Comparison of ENCODE assay signal across 18 cellular contexts in genomic region chr5:87210743-87211142, GRCh38. TPM values are rescaled to one million over a fixed set of nuclear protein-coding genes. Genes with fewer than 3 reads are reported as not detected.
DNase-seq lines count a peak whose midpoint lies in the region; ATAC-seq, FAIRE-seq and TF ChIP-seq lines count a peak whose summit lies in the region.
"Had no signal": no experiment of that assay in that cellular context is flagged by ENCODE, and none has a peak within 500 bp of the region (broad histone marks: within the 10 kb centered on the region; RNA-seq: fewer than 3 reads in every experiment).

No MANE protein-coding gene starts in this region.

- peak; percentile 16 for DNase-seq in NCI-H345 (lab: John Stamatoyannopoulos, UW)
- DNase-seq in NCI-H345 treated with DMSO at 0.1 percent for 48 hours (lab: John Stamatoyannopoulos, UW; ENCODE audit: unreplicated experiment) = no peak
- peak; percentile 75 for DNase-seq in LoVo (ENCODE audit: low spot score)
- DNase-seq in bronchial epithelial cell (ENCODE audit: low read depth) = peak; percentile 86
- no peak for DNase-seq in brain microvascular endothelial cell
- DNase-seq: 8988T; activated CD4-positive, alpha-beta memory T cell treated with anti-CD3 and anti-CD28 coated beads, Interleukin-2, amount 10 ng/mL, durations not matched to agents 7 days and 5 days; DND-41; H9; KG1; mesenchymal stem cell; NCI-H1417 treated with DMSO at 0.1 percent for 48 hours; NCI-H446 treated with DMSO at 0.1 percent for 48 hours had no signal

- H3K9me3 ChIP-seq in skeletal muscle satellite cell (replicated peaks; ENCODE audit: low read length) = no peaks in the 10 kb centered on the region

- no peak overlapping the region for H3K27ac ChIP-seq in brain microvascular endothelial cell
- H3K27ac ChIP-seq: BLaER1 treated with 17β-estradiol and CSF1 and Interleukin-3, amounts not matched to agents 10 nM and 100 nM; right atrium auricular region had no signal

- H3K36me3 ChIP-seq in bronchial epithelial cell (ENCODE audit: control insufficient read depth, insufficient read depth, low read length) = no peaks in the 10 kb centered on the region
- H3K36me3 ChIP-seq in skeletal muscle satellite cell (ENCODE audit: insufficient read depth, low read length) = no peaks in the 10 kb centered on the region
- H3K36me3 ChIP-seq in brain microvascular endothelial cell (replicated peaks) = no peaks in the 10 kb centered on the region
- H3K36me3 ChIP-seq: BLaER1 treated with 17β-estradiol and CSF1 and Interleukin-3, amounts not matched to agents 10 nM and 100 nM; right atrium auricular region had no signal

- peak overlapping the region; percentile 50 for H3K4me2 ChIP-seq in skeletal muscle satellite cell (ENCODE audit: low read length)
- H3K4me2 ChIP-seq: BLaER1 treated with 17β-estradiol and CSF1 and Interleukin-3, amounts not matched to agents 10 nM and 100 nM had no signal

- no peak overlapping the region for H3K9ac ChIP-seq in skeletal muscle satellite cell (ENCODE audit: low read depth, low read length)
- H3K9ac ChIP-seq: BLaER1 treated with 17β-estradiol and CSF1 and Interleukin-3, amounts not matched to agents 10 nM and 100 nM had no signal

- peaks cover 21% of the 10 kb centered on the region for H3K4me1 ChIP-seq in skeletal muscle satellite cell (ENCODE audit: control insufficient read depth, insufficient read depth, low read length)
- H3K4me1 ChIP-seq: BLaER1 treated with 17β-estradiol and CSF1 and Interleukin-3, amounts not matched to agents 10 nM and 100 nM; right atrium auricular region had no signal

- no peak for TF ChIP-seq CTCF in bronchial epithelial cell (IDR thresholded peaks at IDR 0.05; ENCODE audit: insufficient read depth, low read length, severe bottlenecking)
- no peak for TF ChIP-seq CTCF in brain microvascular endothelial cell (IDR thresholded peaks at IDR 0.05; ENCODE audit: low read depth, low read length, missing control alignments)

- ATAC-seq in GM19035 (IDR thresholded peaks at IDR 0.05; ENCODE audit: unreplicated experiment) (no peak), HG03520 (IDR thresholded peaks at IDR 0.05; ENCODE audit: unreplicated experiment) (no peak)

- H3K27me3 ChIP-seq in bronchial epithelial cell (ENCODE audit: control insufficient read depth, insufficient read depth, low read length) (no peaks in the 10 kb centered on the region), skeletal muscle satellite cell (ENCODE audit: control insufficient read depth, insufficient read depth, low read length) (no peaks in the 10 kb centered on the region), brain microvascular endothelial cell (replicated peaks) (no peaks in the 10 kb centered on the region)
- H3K27me3 ChIP-seq: BLaER1 treated with 17β-estradiol and CSF1 and Interleukin-3, amounts not matched to agents 10 nM and 100 nM; right atrium auricular region had no signal

- in situ Hi-C loops in brain microvascular endothelial cell (cut with HindIII; ENCODE audit: low pct_ligation_motif_present, low sequenced_read_pairs) = no loop called here

- H3K4me3 ChIP-seq in bronchial epithelial cell (ENCODE audit: low read depth, low read length) (no peak overlapping the region), skeletal muscle satellite cell (ENCODE audit: low read length) (no peak overlapping the region), brain microvascular endothelial cell (ENCODE audit: low read depth, low read length) (no peak overlapping the region)
- H3K4me3 ChIP-seq: BLaER1 treated with 17β-estradiol and CSF1 and Interleukin-3, amounts not matched to agents 10 nM and 100 nM; right atrium auricular region had no signal

- FAIRE-seq in bronchial epithelial cell (lab: Jason Lieb, UNC) = no peak

RNA-seq across cellular contexts. Expression of gene RASA1, which starts 56.9 kb away (rescaled TPM):
- 22.6 and 32.3 TPM in 2 replicates for total RNA-seq in bronchial epithelial cell
- 27.6 and 29.3 TPM in 2 replicates for total RNA-seq in skeletal muscle satellite cell (2012; rRNA removed)

Comparison
In these comparisons a context has a peak if more than half of its experiments do, and no peak if none do; other contexts are left out.
1. DNase-seq: peak in NCI-H345 (single experiment), LoVo (single experiment) and bronchial epithelial cell (single experiment); none in NCI-H345 treated with DMSO at 0.1 percent for 48 hours (single experiment) and brain microvascular endothelial cell (single experiment).